In the genomic region with DNA sequence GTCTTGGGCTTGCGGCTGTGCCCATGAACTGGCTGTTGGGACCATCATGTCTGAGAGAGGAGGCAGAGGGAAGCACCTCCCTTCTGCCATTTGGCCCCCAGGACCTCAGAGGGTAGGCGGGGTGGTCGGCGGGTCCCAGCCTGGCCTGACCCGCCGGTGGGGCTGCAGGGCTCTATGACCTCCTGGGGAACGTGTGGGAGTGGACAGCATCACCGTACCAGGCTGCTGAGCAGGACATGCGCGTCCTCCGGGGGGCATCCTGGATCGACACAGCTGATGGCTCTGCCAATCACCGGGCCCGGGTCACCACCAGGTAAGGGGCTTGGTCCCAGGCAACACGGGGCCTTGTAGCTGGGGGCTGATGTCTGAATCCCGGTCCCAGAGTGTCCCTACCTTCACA, we compare ENCODE assay signal across 1 cellular context.
TF ChIP-seq lines count a peak whose summit lies in the region.

No MANE protein-coding gene starts in this region.

TF ChIP-seq in K562, 482 proteins besides CTCF, POLR2A, EP300 and RAD21:
- TF ChIP-seq, protein P1, sequence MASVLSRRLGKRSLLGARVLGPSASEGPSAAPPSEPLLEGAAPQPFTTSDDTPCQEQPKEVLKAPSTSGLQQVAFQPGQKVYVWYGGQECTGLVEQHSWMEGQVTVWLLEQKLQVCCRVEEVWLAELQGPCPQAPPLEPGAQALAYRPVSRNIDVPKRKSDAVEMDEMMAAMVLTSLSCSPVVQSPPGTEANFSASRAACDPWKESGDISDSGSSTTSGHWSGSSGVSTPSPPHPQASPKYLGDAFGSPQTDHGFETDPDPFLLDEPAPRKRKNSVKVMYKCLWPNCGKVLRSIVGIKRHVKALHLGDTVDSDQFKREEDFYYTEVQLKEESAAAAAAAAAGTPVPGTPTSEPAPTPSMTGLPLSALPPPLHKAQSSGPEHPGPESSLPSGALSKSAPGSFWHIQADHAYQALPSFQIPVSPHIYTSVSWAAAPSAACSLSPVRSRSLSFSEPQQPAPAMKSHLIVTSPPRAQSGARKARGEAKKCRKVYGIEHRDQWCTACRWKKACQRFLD (CRISPR knock-in tag; IDR thresholded peaks at IDR 0.05): no peak
- no peak for TF ChIP-seq ZNF41 (CRISPR knock-in tag; conservative IDR thresholded peaks at IDR 0.05)
- no peak for TF ChIP-seq ELF4 (CRISPR knock-in tag; IDR thresholded peaks at IDR 0.05)
- TF ChIP-seq POLR2G (IDR thresholded peaks at IDR 0.05; ENCODE audit: low read depth, low read length): peak; percentile 68
- TF ChIP-seq RBFOX2 (IDR thresholded peaks at IDR 0.05; ENCODE audit: low read depth, low read length): 0 out of 2 replicates have a peak, but pooled peaks have one; percentile 26
- peak; percentile 45 for TF ChIP-seq RBM22 (IDR thresholded peaks at IDR 0.05; ENCODE audit: low read depth, low read length, poor library complexity, severe bottlenecking)
